ENCODE assay signal across 23 cellular contexts in genomic region chr20:869606-870005, GRCh38. TPM values are rescaled to one million over a fixed set of nuclear protein-coding genes. Genes with fewer than 3 reads are reported as not detected.
DNase-seq lines count a peak whose midpoint lies in the region; ATAC-seq, FAIRE-seq and TF ChIP-seq lines count a peak whose summit lies in the region.
"Had no signal": no experiment of that assay in that cellular context is flagged by ENCODE, and none has a peak within 500 bp of the region (broad histone marks: within the 10 kb centered on the region; RNA-seq: fewer than 3 reads in every experiment).

No MANE protein-coding gene starts in this region.

- H3K27me3 ChIP-seq in GM23338 (ENCODE audit: insufficient read depth) = no peaks in the 10 kb centered on the region
- no peaks in the 10 kb centered on the region for H3K27me3 ChIP-seq in right lobe of liver
- no peaks in the 10 kb centered on the region for H3K27me3 ChIP-seq in ascending aorta
- H3K27me3 ChIP-seq: BLaER1 had no signal

- intact Hi-C loops in right lobe of liver (cut with DNase I) (no loop called here), ascending aorta (cut with DNase I) (no loop called here)

- H3F3A ChIP-seq in GM23338 (replicated peaks; ENCODE audit: low read depth) = no peaks in the 10 kb centered on the region

- peak overlapping the region; percentile 35; the same call in 1 of the 2 replicates for H3K27ac Mint-ChIP-seq in GM23338
- H3K27ac Mint-ChIP-seq in activated T-helper 17 cell treated with anti-CD3 and anti-CD28 coated beads, Interleukin-2, amount 50 U/mL, for 72 hours = peak overlapping the region; percentile 45

- ATAC-seq in GM23338 (no peak), right lobe of liver (peak in 3 of 4 donors; percentile 49 to 69 (median 50)), GM21786 (IDR thresholded peaks at IDR 0.05; ENCODE audit: unreplicated experiment) (no peak)
- ATAC-seq in activated T-helper 17 cell treated with anti-CD3 and anti-CD28 coated beads, Interleukin-2, amount 50 U/mL, for 72 hours (replicated peaks) = no peak

- no peaks in the 10 kb centered on the region for H4K20me1 ChIP-seq in GM23338 (replicated peaks; ENCODE audit: insufficient read depth)
- H4K20me1 ChIP-seq: BLaER1 had no signal

- no peak overlapping the region for H3K4me3 ChIP-seq in GM23338
- H3K4me3 ChIP-seq in right lobe of liver = no peak overlapping the region
- no peak overlapping the region for H3K4me3 ChIP-seq in ascending aorta
- H3K4me3 ChIP-seq: BLaER1, GM23248 had no signal

- no peaks in the 10 kb centered on the region for H3K79me2 ChIP-seq in GM23338 (replicated peaks; ENCODE audit: insufficient read depth)

- no peaks in the 10 kb centered on the region for H3K9me3 ChIP-seq in right lobe of liver
- H3K9me3 ChIP-seq in ascending aorta = no peaks in the 10 kb centered on the region
- H3K9me3 ChIP-seq: BLaER1 had no signal

- H3K4me1 ChIP-seq in GM23338 (ENCODE audit: insufficient read depth) (no peaks in the 10 kb centered on the region), right lobe of liver (no peaks in the 10 kb centered on the region), ascending aorta (no peaks in the 10 kb centered on the region)
- H3K4me1 ChIP-seq: BLaER1 had no signal

- H3K9me3 Mint-ChIP-seq in GM23338 = no peaks in the 10 kb centered on the region; the same call in 1 of the 3 replicates
- no peaks in the 10 kb centered on the region for H3K9me3 Mint-ChIP-seq in activated T-helper 17 cell treated with anti-CD3 and anti-CD28 coated beads, Interleukin-2, amount 50 U/mL, for 72 hours
- H3K9me3 Mint-ChIP-seq: CD4-positive, alpha-beta memory T cell; IgD-negative memory B cell had no signal

- peak; percentile 9 for FAIRE-seq in urothelium cell line (lab: Jason Lieb, UNC)
- FAIRE-seq: GM19239, H54 had no signal

- no peak overlapping the region for H3K4me2 ChIP-seq in GM23338
- H3K4me2 ChIP-seq: BLaER1 had no signal

- peaks cover 3% of the 10 kb centered on the region for H3K27me3 Mint-ChIP-seq in GM23338 (ENCODE audit: insufficient read depth, low read depth, poor library complexity)
- no peaks in the 10 kb centered on the region for H3K27me3 Mint-ChIP-seq in activated T-helper 17 cell treated with anti-CD3 and anti-CD28 coated beads, Interleukin-2, amount 50 U/mL, for 72 hours

- H2AFZ ChIP-seq in GM23338 = no peak overlapping the region
- H2AFZ ChIP-seq: GM23248 had no signal

- H3K36me3 ChIP-seq in GM23338 (ENCODE audit: insufficient read depth) = no peaks in the 10 kb centered on the region
- no peaks in the 10 kb centered on the region for H3K36me3 ChIP-seq in right lobe of liver
- no peaks in the 10 kb centered on the region for H3K36me3 ChIP-seq in ascending aorta
- H3K36me3 ChIP-seq: BLaER1 had no signal

- H3K4me1 Mint-ChIP-seq in GM23338 = peaks cover 9% of the 10 kb centered on the region
- H3K4me1 Mint-ChIP-seq in activated T-helper 17 cell treated with anti-CD3 and anti-CD28 coated beads, Interleukin-2, amount 50 U/mL, for 72 hours = no peaks in the 10 kb centered on the region

- no peaks in the 10 kb centered on the region for H3K36me3 Mint-ChIP-seq in GM23338 (ENCODE audit: low read depth)
- H3K36me3 Mint-ChIP-seq in activated T-helper 17 cell treated with anti-CD3 and anti-CD28 coated beads, Interleukin-2, amount 50 U/mL, for 72 hours (ENCODE audit: low read depth) = no peaks in the 10 kb centered on the region
- H3K36me3 Mint-ChIP-seq: CD14-positive monocyte; CD4-positive, alpha-beta memory T cell had no signal

- DNase-seq in GM23338 (ENCODE audit: low spot score) (no peak), right lobe of liver (no peak), urothelium cell line (ENCODE audit: low spot score) (no peak), A172 (ENCODE audit: low spot score) (no peak), ascending aorta (ENCODE audit: low spot score in 2 of 2) (no peak)
- DNase-seq: CD4-positive, alpha-beta memory T cell; DMS153; DMS79 treated with DMSO at 0.1 percent for 48 hours; GF-D8; GM23248; HCEC 1CT; KBM-7 had no signal

- TF ChIP-seq CTCF in GM23338 (conservative IDR thresholded peaks at IDR 0.05; ENCODE audit: low read depth in 2 of 2) = no peak
- no peak for TF ChIP-seq CTCF in right lobe of liver (IDR thresholded peaks at IDR 0.05)
- no peak for TF ChIP-seq CTCF in ascending aorta (IDR thresholded peaks at IDR 0.05)

- H3K9me2 ChIP-seq in GM23338 (ENCODE audit: insufficient read depth) = no peaks in the 10 kb centered on the region

- no peak for TF ChIP-seq POLR2A in right lobe of liver (IDR thresholded peaks at IDR 0.05)

- H3K27ac ChIP-seq in GM23338 (ENCODE audit: low read depth) (no peak overlapping the region), right lobe of liver (no peak overlapping the region), ascending aorta (no peak overlapping the region)
- H3K27ac ChIP-seq: 22Rv1, BLaER1, GM23248, HL-60 had no signal

- WGBS in right lobe of liver (ENCODE audit: insufficient coverage, low coverage, low lambda C conversion rate, missing lambda C conversion rate) = 26% methylated on average over 5 of the region's 5 CpGs

- H3K4me3 Mint-ChIP-seq in GM23338 = no peak overlapping the region
- no peak overlapping the region for H3K4me3 Mint-ChIP-seq in activated T-helper 17 cell treated with anti-CD3 and anti-CD28 coated beads, Interleukin-2, amount 50 U/mL, for 72 hours
- H3K4me3 Mint-ChIP-seq: CD14-positive monocyte; CD4-positive, alpha-beta memory T cell; IgD-negative memory B cell had no signal

TF ChIP-seq in GM23338, 12 proteins besides CTCF, POLR2A, EP300 and RAD21:
- TF ChIP-seq ETS1 (IDR thresholded peaks at IDR 0.05) (no peak), NANOG (IDR thresholded peaks at IDR 0.05; ENCODE audit: borderline replicate concordance) (no peak), ZNF114 (CRISPR knock-in tag; IDR thresholded peaks at IDR 0.05) (no peak), STAT1 (IDR thresholded peaks at IDR 0.05; ENCODE audit: unreplicated experiment) (no peak)

RNA-seq across cellular contexts. Expression of gene FAM110A, which starts 36.1 kb away (rescaled TPM):
- total RNA-seq in GM23338 (2014; rRNA removed; shearing (Covaris generic)) = 13.7 and 15.0 TPM in 2 replicates
- 9.9 and 10.7 TPM in 2 replicates for polyA plus RNA-seq in GM23338 (2016; fragmentation: Nextera tagmentation; extraction: Ambion mirVana)
- 10 to 100 TPM; 17.4 to 20.8 TPM for total RNA-seq in activated T-helper 17 cell treated with anti-CD3 and anti-CD28 coated beads, Interleukin-2, amount 50 U/mL, for 72 hours
- 1 to 10 TPM; 1.4 to 4.1 (median 2.7) TPM for total RNA-seq in right lobe of liver
- total RNA-seq in A172 (2014; rRNA removed; shearing (Covaris generic)) = 11.7 and 15.0 TPM in 2 replicates
- total RNA-seq in ascending aorta = 9.7 TPM

RNA-seq across cellular contexts. Expression of gene ANGPT4, which starts 46.5 kb away (rescaled TPM):
- total RNA-seq in GM23338 (2014; rRNA removed; shearing (Covaris generic)) = 0.17 and 1.0 TPM in 2 replicates
- polyA plus RNA-seq in GM23338 (2016; fragmentation: Nextera tagmentation; extraction: Ambion mirVana) = 0.05 TPM in 1 of 2 replicates, not detected in the other
- under 1 TPM in 1 of 2 donors, not detected in 1; 0.06 TPM for total RNA-seq in activated T-helper 17 cell treated with anti-CD3 and anti-CD28 coated beads, Interleukin-2, amount 50 U/mL, for 72 hours
- total RNA-seq in right lobe of liver = under 1 TPM in 2 of 6 experiments, not detected in 4; 0.04 to 0.12 TPM
- 0.05 TPM in 1 of 2 replicates, not detected in the other for total RNA-seq in A172 (2014; rRNA removed; shearing (Covaris generic))
- total RNA-seq in ascending aorta = 5.7 TPM
- total RNA-seq: A673; CD4-positive, alpha-beta memory T cell; GM23248 had no signal
- polyA plus RNA-seq: AG04450; CD4-positive, alpha-beta memory T cell; GM23248; IgD-negative memory B cell had no signal

Comparison
In these comparisons a context has a peak if more than half of its experiments do, and no peak if none do; other contexts are left out.
1. ATAC-seq: peak in right lobe of liver (3 of 4); none in GM23338 (single experiment), activated T-helper 17 cell treated with anti-CD3 and anti-CD28 coated beads, Interleukin-2, amount 50 U/mL, for 72 hours (single experiment) and GM21786 (single experiment).